19 cellular contexts compared by ENCODE assay signal in the genomic region with DNA sequence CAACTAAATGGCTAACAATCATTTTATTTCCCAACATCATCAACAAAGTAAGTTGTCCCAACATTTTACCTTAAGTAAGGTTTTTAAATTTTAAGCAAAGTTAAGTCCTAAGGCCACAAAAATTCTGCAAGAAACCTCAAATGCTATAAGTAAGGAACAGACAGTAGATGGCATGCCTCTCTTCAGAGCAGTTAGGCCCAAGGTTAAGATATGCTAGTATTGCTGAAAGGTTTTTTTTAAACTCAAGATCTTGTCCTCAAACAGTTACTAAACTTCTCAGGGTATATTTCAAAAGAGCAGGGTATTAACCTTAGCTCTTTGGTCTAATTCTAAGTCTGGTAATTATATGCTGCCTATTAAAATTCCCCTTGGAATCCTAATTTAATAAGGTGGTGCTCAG. TPM values are rescaled to one million over a fixed set of nuclear protein-coding genes. Genes with fewer than 3 reads are reported as not detected.
A peak's percentile ranks its signal among the peaks of the same experiment; 100 is the strongest.
DNase-seq lines count a peak whose midpoint lies in the region; ATAC-seq and TF ChIP-seq lines count a peak whose summit lies in the region.
"Had no signal": no experiment of that assay in that cellular context is flagged by ENCODE, and none has a peak within 500 bp of the region (broad histone marks: within the 10 kb centered on the region; RNA-seq: fewer than 3 reads in every experiment).

No MANE protein-coding gene starts in this region.

- peak overlapping the region; percentile 46 for H3K27ac Mint-ChIP-seq in activated T-cell treated with anti-CD3 and anti-CD28 coated beads, Interleukin-2, amount 50 U/mL, for 72 hours
- H3K27ac Mint-ChIP-seq in osteocyte (ENCODE audit: unreplicated experiment), result peak overlapping the region; percentile 55
- H3K27ac Mint-ChIP-seq: activated T-helper 2 cell treated with anti-CD3 and anti-CD28 coated beads, Interferon-gamma antibody, Interleukin-2, Interleukin-4, amounts not matched to agents 10 μg/mL and 5 μg/mL and 100 μg/mL, durations not matched to agents 14 hours and 24 hours and 36 hours; stimulated activated memory B cell treated with anti-CD40 and anti-IgM and Interleukin-4, amounts not matched to agents 10 μg/mL and 1 μg/mL and 100 μg/mL, for 72 hours; type B pancreatic cell had no signal

- peaks cover 12 to 40% of the 10 kb centered on the region in 2 donors for H3K36me3 Mint-ChIP-seq in activated T-cell treated with anti-CD3 and anti-CD28 coated beads, Interleukin-2, amount 50 U/mL, for 72 hours (ENCODE audit: insufficient read depth in 2 of 2)
- H3K36me3 Mint-ChIP-seq in activated T-cell treated with anti-CD3 and anti-CD28 coated beads, Interleukin-2, amount 50 U/mL, for 4 hours (ENCODE audit: insufficient read depth), result peaks cover 39% of the 10 kb centered on the region
- peaks cover 34% of the 10 kb centered on the region for H3K36me3 Mint-ChIP-seq in osteocyte (ENCODE audit: unreplicated experiment)

- TF ChIP-seq CTCF in fibroblast of mammary gland (conservative IDR thresholded peaks at IDR 0.05; ENCODE audit: control insufficient read depth, insufficient read depth, low read depth, low read length) (peak; percentile 14), osteocyte (IDR thresholded peaks at IDR 0.05) (peak; percentile 27), coronary artery (IDR thresholded peaks at IDR 0.05) (no peak)

- H3K27me3 Mint-ChIP-seq in activated T-cell treated with anti-CD3 and anti-CD28 coated beads, Interleukin-2, amount 50 U/mL, for 72 hours (ENCODE audit: low read depth), result no peaks in the 10 kb centered on the region
- H3K27me3 Mint-ChIP-seq in activated T-cell treated with anti-CD3 and anti-CD28 coated beads, Interleukin-2, amount 50 U/mL, for 4 hours (ENCODE audit: low read depth), result no peaks in the 10 kb centered on the region
- H3K27me3 Mint-ChIP-seq in osteocyte (ENCODE audit: unreplicated experiment), result no peaks in the 10 kb centered on the region
- H3K27me3 Mint-ChIP-seq: naive thymus-derived CD4-positive, alpha-beta T cell; stimulated activated memory B cell treated with anti-CD40 and anti-IgM and Interleukin-4, amounts not matched to agents 10 μg/mL and 1 μg/mL and 100 μg/mL, for 72 hours; type B pancreatic cell had no signal

- H3K27ac ChIP-seq in coronary artery, result no peak overlapping the region
- H3K27ac ChIP-seq: adrenal gland, SJCRH30 had no signal

- peaks cover 24% of the 10 kb centered on the region for H3K4me1 Mint-ChIP-seq in activated T-cell treated with anti-CD3 and anti-CD28 coated beads, Interleukin-2, amount 50 U/mL, for 72 hours (ENCODE audit: low read depth)
- peaks cover 54% of the 10 kb centered on the region for H3K4me1 Mint-ChIP-seq in activated T-cell treated with anti-CD3 and anti-CD28 coated beads, Interleukin-2, amount 50 U/mL, for 4 hours (ENCODE audit: low read depth)
- peaks cover 35% of the 10 kb centered on the region for H3K4me1 Mint-ChIP-seq in osteocyte (ENCODE audit: unreplicated experiment)

- no peak for ATAC-seq in activated T-cell treated with anti-CD3 and anti-CD28 coated beads, Interleukin-2, amount 50 U/mL, for 72 hours (replicated peaks in 1 of 2)
- no peak for ATAC-seq in activated T-cell treated with anti-CD3 and anti-CD28 coated beads, Interleukin-2, amount 50 U/mL, for 4 hours
- ATAC-seq: naive thymus-derived CD4-positive, alpha-beta T cell; stimulated activated memory B cell treated with anti-CD40 and anti-IgM and Interleukin-4, amounts not matched to agents 10 μg/mL and 1 μg/mL and 100 μg/mL, for 72 hours had no signal

- H3K4me3 Mint-ChIP-seq in activated T-cell treated with anti-CD3 and anti-CD28 coated beads, Interleukin-2, amount 50 U/mL, for 72 hours, result no peak overlapping the region
- no peak overlapping the region for H3K4me3 Mint-ChIP-seq in activated T-cell treated with anti-CD3 and anti-CD28 coated beads, Interleukin-2, amount 50 U/mL, for 4 hours
- no peak overlapping the region for H3K4me3 Mint-ChIP-seq in osteocyte (ENCODE audit: unreplicated experiment)
- H3K4me3 Mint-ChIP-seq: stimulated activated memory B cell treated with anti-CD40 and anti-IgM and Interleukin-4, amounts not matched to agents 10 μg/mL and 1 μg/mL and 100 μg/mL, for 72 hours; type B pancreatic cell had no signal

- H3K9me3 Mint-ChIP-seq in activated T-cell treated with anti-CD3 and anti-CD28 coated beads, Interleukin-2, amount 50 U/mL, for 72 hours, result no peaks in the 10 kb centered on the region
- H3K9me3 Mint-ChIP-seq in activated T-cell treated with anti-CD3 and anti-CD28 coated beads, Interleukin-2, amount 50 U/mL, for 4 hours, result no peaks in the 10 kb centered on the region
- no peaks in the 10 kb centered on the region for H3K9me3 Mint-ChIP-seq in osteocyte (ENCODE audit: unreplicated experiment)
- H3K9me3 Mint-ChIP-seq: stimulated activated memory B cell treated with anti-CD40 and anti-IgM and Interleukin-4, amounts not matched to agents 10 μg/mL and 1 μg/mL and 100 μg/mL, for 72 hours had no signal

- H3K4me3 ChIP-seq in fibroblast of mammary gland (ENCODE audit: control insufficient read depth, low read depth, low read length) (no peak overlapping the region), coronary artery (no peak overlapping the region)
- H3K4me3 ChIP-seq: adrenal gland, SJCRH30 had no signal

- DNase-seq in activated T-cell treated with anti-CD3 and anti-CD28 coated beads, Interleukin-2, amount 50 U/mL, for 72 hours, result no peak
- DNase-seq in activated T-cell treated with anti-CD3 and anti-CD28 coated beads, Interleukin-2, amount 50 U/mL, for 4 hours, result no peak
- DNase-seq in SK-N-DZ (ENCODE audit: low spot score) (peak; percentile 52), fibroblast of mammary gland (ENCODE audit: low read depth) (peak; percentile 17), osteocyte (ENCODE audit: extremely low spot score, unreplicated experiment) (no peak), anterior cingulate cortex (lab: John Stamatoyannopoulos, UW) (no peak), coronary artery (ENCODE audit: low spot score) (no peak)
- DNase-seq in central memory CD4-positive, alpha-beta T cell, result no peak
- DNase-seq: 8988T; activated CD4-positive, alpha-beta T cell treated with anti-CD3 and anti-CD28 coated beads for 1 hour; adrenal gland; C1 segment of cervical spinal cord; NCI-H1436 treated with DMSO at 0.1 percent for 48 hours; NCI-H226; SJCRH30 had no signal

RNA-seq across cellular contexts. Expression of a gene that starts 35.1 kb away (rescaled TPM):
- total RNA-seq in activated T-cell treated with anti-CD3 and anti-CD28 coated beads, Interleukin-2, amount 50 U/mL, for 72 hours, result 10 to 100 TPM; 62.5 to 66.2 TPM
- total RNA-seq in activated T-cell treated with anti-CD3 and anti-CD28 coated beads, Interleukin-2, amount 50 U/mL, for 4 hours, result 10 to 100 TPM; 27.6 to 33.7 (median 28.8) TPM
- polyA plus RNA-seq in SK-N-DZ (2014; cell fraction: cytosol; rRNA removed), result 54.5 and 59.4 TPM in 2 replicates
- 28.0 and 28.3 TPM in 2 replicates for polyA plus RNA-seq in SK-N-DZ (2014; cell fraction: nucleus; rRNA removed)
- total RNA-seq in osteocyte, result 102 and 104 TPM in 2 replicates

Comparison
In these comparisons a context has a peak if more than half of its experiments do, and no peak if none do; other contexts are left out.
1. DNase-seq: peak in SK-N-DZ (single experiment) and fibroblast of mammary gland (single experiment); none in activated T-cell treated with anti-CD3 and anti-CD28 coated beads, Interleukin-2, amount 50 U/mL, for 72 hours (0 of 2), activated T-cell treated with anti-CD3 and anti-CD28 coated beads, Interleukin-2, amount 50 U/mL, for 4 hours (single experiment), osteocyte (single experiment), anterior cingulate cortex (0 of 58), coronary artery (single experiment) and central memory CD4-positive, alpha-beta T cell (single experiment).